11 cellular contexts compared by ENCODE assay signal in the genomic region with DNA sequence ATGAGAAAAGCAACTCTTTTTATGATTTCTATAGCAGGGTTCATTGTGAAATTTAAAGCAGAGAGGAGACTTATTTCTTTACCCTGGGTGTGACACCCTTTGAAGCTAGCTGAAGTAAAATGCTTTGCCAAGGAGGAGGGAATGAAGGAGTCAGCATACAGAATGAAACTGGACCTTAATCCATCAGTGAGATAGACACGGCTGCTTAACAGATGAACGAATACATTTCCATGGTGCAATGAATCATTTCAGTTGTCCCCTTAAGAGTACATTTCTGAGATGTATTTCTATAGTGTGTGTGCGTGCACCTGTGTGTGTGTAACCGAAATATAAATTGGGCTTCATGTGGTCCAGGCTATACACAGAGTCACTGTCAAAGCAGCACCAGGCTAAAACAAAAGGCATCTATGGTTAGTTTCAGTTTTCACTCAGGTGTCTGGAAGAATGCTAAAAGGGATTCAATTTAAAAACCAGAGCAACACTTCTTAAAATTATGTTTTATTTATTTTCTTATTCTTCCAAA.
DNase-seq lines count a peak whose midpoint lies in the region; ATAC-seq and TF ChIP-seq lines count a peak whose summit lies in the region.
"Had no signal": no experiment of that assay in that cellular context is flagged by ENCODE, and none has a peak within 500 bp of the region (broad histone marks: within the 10 kb centered on the region; RNA-seq: fewer than 3 reads in every experiment).

No MANE protein-coding gene starts in this region.

- H3K27me3 ChIP-seq in CD4-positive, alpha-beta memory T cell (ENCODE audit: insufficient read depth, low read length): no peaks in the 10 kb centered on the region
- no peaks in the 10 kb centered on the region for H3K27me3 ChIP-seq in breast epithelium
- H3K27me3 ChIP-seq in neutrophil: no peaks in the 10 kb centered on the region
- no peaks in the 10 kb centered on the region for H3K27me3 ChIP-seq in hepatocyte

- peak; percentile 36 for ATAC-seq in HG02852 (IDR thresholded peaks at IDR 0.05; ENCODE audit: unreplicated experiment)
- ATAC-seq: natural killer cell treated with Interleukin-12 subunit alpha and Interleukin-12 subunit beta and Interleukin-15 and Interleukin-18, amount 100 ng/mL, for 72 hours had no signal

- intact Hi-C loops in CD4-positive, alpha-beta memory T cell (cut with micrococcal nuclease): no loop called here
- intact Hi-C loops in breast epithelium (cut with DNase I; ENCODE audit: low total_unique reads): no loop called here

- no peaks in the 10 kb centered on the region for H4K20me1 ChIP-seq in hepatocyte (ENCODE audit: insufficient read depth, poor library complexity, severe bottlenecking)

- H3K27me3 Mint-ChIP-seq in CD4-positive, alpha-beta memory T cell: no peaks in the 10 kb centered on the region

- CTCF ChIA-PET in CD4-positive, alpha-beta memory T cell (lab: Charles Lee; ENCODE audit: partially characterized antibody): no interaction called here

- H3K36me3 Mint-ChIP-seq in CD4-positive, alpha-beta memory T cell: no peaks in the 10 kb centered on the region
- H3K36me3 Mint-ChIP-seq: IgD-negative memory B cell; natural killer cell treated with Interleukin-12 subunit alpha and Interleukin-12 subunit beta and Interleukin-15 and Interleukin-18, amount 100 ng/mL, for 72 hours had no signal

- H3K36me3 ChIP-seq in CD4-positive, alpha-beta memory T cell (ENCODE audit: insufficient read depth, low read length): no peaks in the 10 kb centered on the region
- H3K36me3 ChIP-seq in breast epithelium (no peaks in the 10 kb centered on the region), neutrophil (no peaks in the 10 kb centered on the region), hepatocyte (replicated peaks; ENCODE audit: insufficient read depth, low read depth) (no peaks in the 10 kb centered on the region)

- POLR2A ChIA-PET in CD4-positive, alpha-beta memory T cell (lab: Charles Lee; ENCODE audit: partially characterized antibody): no interaction called here

- no peak overlapping the region for H3K4me3 ChIP-seq in CD4-positive, alpha-beta memory T cell (ENCODE audit: low read length in 2 of 2)
- no peak overlapping the region for H3K4me3 ChIP-seq in breast epithelium
- no peak overlapping the region for H3K4me3 ChIP-seq in neutrophil (ENCODE audit: low read depth in 1 of 2, low read length in 1 of 2)
- H3K4me3 ChIP-seq in hepatocyte: no peak overlapping the region

- peak overlapping the region in 6 of 8 donors; percentile 5 to 75 (median 52) for H3K4me3 Mint-ChIP-seq in CD4-positive, alpha-beta memory T cell
- H3K4me3 Mint-ChIP-seq: IgD-negative memory B cell; natural killer cell treated with Interleukin-12 subunit alpha and Interleukin-12 subunit beta and Interleukin-15 and Interleukin-18, amount 100 ng/mL, for 72 hours had no signal

- TF ChIP-seq CTCF in breast epithelium (IDR thresholded peaks at IDR 0.05) (no peak), neutrophil (IDR thresholded peaks at IDR 0.05) (no peak), hepatocyte (IDR thresholded peaks at IDR 0.05; ENCODE audit: poor library complexity) (no peak)

- 72% methylated on average over 4 of the region's 4 CpGs for WGBS in hepatocyte (ENCODE audit: low lambda C conversion rate, missing lambda C conversion rate)

- no peaks in the 10 kb centered on the region for H3K9me3 ChIP-seq in CD4-positive, alpha-beta memory T cell (ENCODE audit: control insufficient read depth in 1 of 2, low read length in 2 of 2)
- H3K9me3 ChIP-seq in breast epithelium (no peaks in the 10 kb centered on the region), neutrophil (no peaks in the 10 kb centered on the region), hepatocyte (ENCODE audit: low read depth) (no peaks in the 10 kb centered on the region)

- H3K4me1 ChIP-seq in CD4-positive, alpha-beta memory T cell (ENCODE audit: insufficient read depth, low read length): peaks cover 25% of the 10 kb centered on the region
- H3K4me1 ChIP-seq in breast epithelium (no peaks in the 10 kb centered on the region), neutrophil (ENCODE audit: control insufficient read depth in 1 of 2, insufficient read depth in 1 of 2, low read depth in 1 of 2, low read length in 1 of 2) (peaks cover 69 to 76% of the 10 kb centered on the region in 2 experiments), hepatocyte (ENCODE audit: insufficient read depth) (peaks cover 20% of the 10 kb centered on the region)

- TF ChIP-seq POLR2A in breast epithelium (IDR thresholded peaks at IDR 0.05): no peak

- H2AFZ ChIP-seq in hepatocyte: no peak overlapping the region

- no peak for DNase-seq in CD4-positive, alpha-beta memory T cell
- DNase-seq in breast epithelium (ENCODE audit: low spot score in 2 of 2) (no peak), GF-D8 (lab: John Stamatoyannopoulos, UW) (no peak), hepatocyte (ENCODE audit: low spot score) (no peak), LoVo (ENCODE audit: low spot score) (no peak), GM19238 (ENCODE audit: insufficient read length, low spot score) (no peak)
- DNase-seq: GOT3 had no signal

- no peak overlapping the region for H3K4me2 ChIP-seq in hepatocyte

- H3K27ac ChIP-seq in CD4-positive, alpha-beta memory T cell (ENCODE audit: low read depth, low read length): no peak overlapping the region
- peak overlapping the region; percentile 10 to 80 for H3K27ac ChIP-seq in breast epithelium
- H3K27ac ChIP-seq in neutrophil: peak overlapping the region; percentile 95
- H3K27ac ChIP-seq in hepatocyte: no peak overlapping the region

- no peaks in the 10 kb centered on the region for H3K79me2 ChIP-seq in hepatocyte

- H3K9me3 Mint-ChIP-seq in CD4-positive, alpha-beta memory T cell: no peaks in the 10 kb centered on the region
- H3K9me3 Mint-ChIP-seq: natural killer cell treated with Interleukin-12 subunit alpha and Interleukin-12 subunit beta and Interleukin-15 and Interleukin-18, amount 100 ng/mL, for 72 hours had no signal

- peaks cover 15 to 29% (median 21%) of the 10 kb centered on the region in 4 donors for H3K4me1 Mint-ChIP-seq in CD4-positive, alpha-beta memory T cell
- H3K4me1 Mint-ChIP-seq: IgD-negative memory B cell had no signal

- H3K27ac Mint-ChIP-seq in CD4-positive, alpha-beta memory T cell: peak overlapping the region in 2 of 7 donors; percentile 19 to 47

- no peaks in the 10 kb centered on the region for H3K9me2 ChIP-seq in hepatocyte (replicated peaks; ENCODE audit: insufficient read depth)

Comparison
In these comparisons a context has a peak if more than half of its experiments do, and no peak if none do; other contexts are left out.
1. H3K27ac ChIP-seq: peak in breast epithelium (2 of 2) and neutrophil (single experiment); none in CD4-positive, alpha-beta memory T cell (single experiment) and hepatocyte (single experiment).